In the genomic region with DNA sequence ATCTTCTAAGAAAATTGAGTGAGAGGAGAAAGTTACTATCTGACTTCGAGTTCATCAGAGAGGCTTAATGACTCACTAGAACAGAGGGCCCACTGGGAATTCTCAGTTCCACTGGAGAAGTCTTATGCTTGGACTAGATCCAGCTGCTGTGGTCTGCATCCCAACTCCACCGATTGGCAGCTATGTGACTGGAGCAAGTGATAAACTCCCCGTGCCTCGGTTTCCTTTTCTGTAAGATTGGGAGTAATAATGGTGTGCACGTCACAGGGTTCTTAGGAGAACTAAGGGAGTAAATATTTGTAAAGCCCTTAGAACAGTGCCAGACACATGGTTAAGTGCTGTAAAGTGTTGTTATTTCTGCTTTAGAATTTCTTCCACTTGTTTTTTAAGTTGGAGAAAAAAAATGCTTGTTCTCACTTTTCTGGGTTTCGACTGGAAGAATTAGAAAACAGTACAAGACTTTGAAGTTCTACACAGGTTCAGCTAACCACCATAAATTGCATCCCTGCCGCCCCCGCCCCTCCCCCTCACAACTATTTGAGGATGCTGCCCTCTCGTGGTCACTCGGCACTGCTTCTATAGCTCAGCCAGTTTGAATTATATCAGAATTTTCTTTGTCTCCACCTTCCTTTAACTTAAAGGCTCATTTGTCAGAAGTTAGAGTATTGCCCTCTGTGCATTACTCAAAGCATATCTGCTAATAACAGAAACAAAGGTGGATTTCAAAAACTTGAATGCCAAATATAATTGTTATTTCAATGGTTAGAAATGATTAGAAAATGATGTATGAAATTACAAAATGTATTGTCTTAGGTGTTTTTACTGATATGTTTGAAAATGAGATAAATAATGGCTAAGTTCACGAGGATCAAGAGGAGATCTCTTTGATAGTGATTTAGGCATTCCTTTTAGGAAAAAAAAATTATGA, we compare ENCODE assay signal across 8 cellular contexts.
DNase-seq lines count a peak whose midpoint lies in the region; ATAC-seq and TF ChIP-seq lines count a peak whose summit lies in the region.

No MANE protein-coding gene starts in this region.

- TF ChIP-seq POLR2A in heart left ventricle (IDR thresholded peaks at IDR 0.05) = no peak
- no peak for TF ChIP-seq POLR2A in vagina (IDR thresholded peaks at IDR 0.05)

- H3K9me3 Mint-ChIP-seq in activated naive CD8-positive, alpha-beta T cell treated with anti-CD3 and anti-CD28 coated beads, Interleukin-2, amount 50 U/mL, for 24 hours = no peaks in the 10 kb centered on the region

- peaks cover 3% of the 10 kb centered on the region for H3K4me1 Mint-ChIP-seq in activated naive CD8-positive, alpha-beta T cell treated with anti-CD3 and anti-CD28 coated beads, Interleukin-2, amount 50 U/mL, for 24 hours

- peak; percentile 73 for DNase-seq in activated gamma-delta T cell treated with Interleukin-2 at 50 U/mL for 16 hours
- DNase-seq in activated gamma-delta T cell (lab: John Stamatoyannopoulos, UW) = no peak
- DNase-seq in NCI-H1092 (lab: John Stamatoyannopoulos, UW) = peak; percentile 0
- DNase-seq in SW480 (ENCODE audit: low spot score) = peak; percentile 62
- DNase-seq in activated naive CD8-positive, alpha-beta T cell treated with anti-CD3 and anti-CD28 coated beads, Interleukin-2, amount 50 U/mL, for 24 hours = peak; percentile 77
- DNase-seq in heart left ventricle = peak; percentile 68 to 84 (median 76)
- peak; percentile 61 for DNase-seq in putamen (ENCODE audit: low spot score)
- DNase-seq in vagina (ENCODE audit: extremely low spot score in 2 of 2) = no peak

- intact Hi-C loops in heart left ventricle (cut with DNase I) = loop anchor here (1.0 to 10.0 kb wide), 9 partner anchors 41 to 220 kb away; a partner anchor contains a TSS
- intact Hi-C loops in vagina (cut with DNase I) = loop anchor here (2.0 to 10.0 kb wide), 2 partner anchors 27 to 219 kb away; no protein-coding TSS in a partner anchor

- H3K4me3 ChIP-seq in heart left ventricle = peak overlapping the region in 7 of 12 donors; percentile 6 to 40 (median 23)
- H3K4me3 ChIP-seq in vagina = no peak overlapping the region

- H3K27me3 ChIP-seq in heart left ventricle (no peaks in the 10 kb centered on the region), vagina (no peaks in the 10 kb centered on the region)

- peak; percentile 64 to 86 (median 78) for TF ChIP-seq CTCF in heart left ventricle (IDR thresholded peaks at IDR 0.05)
- peak; percentile 42 to 86 (median 69) for TF ChIP-seq CTCF in vagina (IDR thresholded peaks at IDR 0.05)

- 4 to 12% (median 7%) methylated on average over 11 of the region's 11 CpGs for WGBS in heart left ventricle, 4 donors

- H3K4me3 Mint-ChIP-seq in activated naive CD8-positive, alpha-beta T cell treated with anti-CD3 and anti-CD28 coated beads, Interleukin-2, amount 50 U/mL, for 24 hours = no peak overlapping the region

- ATAC-seq in activated naive CD8-positive, alpha-beta T cell treated with anti-CD3 and anti-CD28 coated beads, Interleukin-2, amount 50 U/mL, for 24 hours = peak; percentile 43
- peak; percentile 67 to 96 (median 90) for ATAC-seq in heart left ventricle

- no peak overlapping the region for H3K27ac ChIP-seq in heart left ventricle
- H3K27ac ChIP-seq in vagina = no peak overlapping the region

- H3K9me3 ChIP-seq in heart left ventricle (no peaks in the 10 kb centered on the region), vagina (no peaks in the 10 kb centered on the region)

- H3K36me3 Mint-ChIP-seq in activated naive CD8-positive, alpha-beta T cell treated with anti-CD3 and anti-CD28 coated beads, Interleukin-2, amount 50 U/mL, for 24 hours (ENCODE audit: low read depth) = no peaks in the 10 kb centered on the region

- no peak overlapping the region for H3K27ac Mint-ChIP-seq in activated naive CD8-positive, alpha-beta T cell treated with anti-CD3 and anti-CD28 coated beads, Interleukin-2, amount 50 U/mL, for 24 hours

- H3K4me1 ChIP-seq in heart left ventricle (peaks cover 0 to 23% (median 10%) of the 10 kb centered on the region in 12 donors), vagina (peaks cover 5% of the 10 kb centered on the region)

- H3K27me3 Mint-ChIP-seq in activated naive CD8-positive, alpha-beta T cell treated with anti-CD3 and anti-CD28 coated beads, Interleukin-2, amount 50 U/mL, for 24 hours = no peaks in the 10 kb centered on the region

- H3K36me3 ChIP-seq in heart left ventricle (no peaks in the 10 kb centered on the region), vagina (no peaks in the 10 kb centered on the region)

Comparison
In these comparisons a context has a peak if more than half of its experiments do, and no peak if none do; other contexts are left out.
1. DNase-seq: peak in activated gamma-delta T cell treated with Interleukin-2 at 50 U/mL for 16 hours (single experiment), NCI-H1092 (single experiment), SW480 (single experiment), activated naive CD8-positive, alpha-beta T cell treated with anti-CD3 and anti-CD28 coated beads, Interleukin-2, amount 50 U/mL, for 24 hours (single experiment), heart left ventricle (5 of 5) and putamen (single experiment); none in activated gamma-delta T cell (single experiment) and vagina (0 of 2).
2. H3K4me3 ChIP-seq: peak in heart left ventricle (7 of 12); none in vagina (0 of 2).